In genomic region chrX:63350551-63350950, GRCh38 we compare ENCODE assay signal across 8 cellular contexts. TPM values are rescaled to one million over a fixed set of nuclear protein-coding genes. Genes with fewer than 3 reads are reported as not detected.
DNase-seq lines count a peak whose midpoint lies in the region; ATAC-seq and TF ChIP-seq lines count a peak whose summit lies in the region.

No MANE protein-coding gene starts in this region.

- CTCF ChIA-PET in activated naive CD4-positive, alpha-beta T cell treated with anti-CD3 and anti-CD28 coated beads for 36 hours (lab: Charles Lee): no interaction called here

- H3K4me3 Mint-ChIP-seq in activated naive CD4-positive, alpha-beta T cell treated with anti-CD3 and anti-CD28 coated beads for 36 hours: peak overlapping the region; percentile 79

- H3K4me1 Mint-ChIP-seq in activated naive CD4-positive, alpha-beta T cell treated with anti-CD3 and anti-CD28 coated beads for 36 hours (ENCODE audit: low read depth): peaks cover 13% of the 10 kb centered on the region

- ATAC-seq in HG02610 (IDR thresholded peaks at IDR 0.05; ENCODE audit: unreplicated experiment): peak; percentile 43

- TF ChIP-seq CTCF in fibroblast of villous mesenchyme (IDR thresholded peaks at IDR 0.05; ENCODE audit: insufficient read depth, low read depth, low read length): no peak

- intact Hi-C loops in activated naive CD4-positive, alpha-beta T cell treated with anti-CD3 and anti-CD28 coated beads for 36 hours (cut with micrococcal nuclease): loop anchor here (2.0 kb wide), 2 partner anchors 404 to 856 kb away; a partner anchor contains a TSS

- DNase-seq in activated naive CD4-positive, alpha-beta T cell treated with anti-CD3 and anti-CD28 coated beads for 36 hours: peak; percentile 20
- no peak for DNase-seq in activated naive CD4-positive, alpha-beta T cell (lab: John Stamatoyannopoulos, UW)
- DNase-seq in NCI-H128 (lab: John Stamatoyannopoulos, UW; ENCODE audit: unreplicated experiment): peak; percentile 36
- peak; percentile 2 for DNase-seq in activated T-cell treated with anti-CD3 and anti-CD28 coated beads for 48 hours (ENCODE audit: low read depth)
- DNase-seq in fibroblast of villous mesenchyme (ENCODE audit: low read depth): peak; percentile 6
- peak; percentile 21 for DNase-seq in occipital lobe (lab: John Stamatoyannopoulos, UW)
- DNase-seq in NCI-H1930 (lab: John Stamatoyannopoulos, UW): no peak

- no peaks in the 10 kb centered on the region for H3K27me3 Mint-ChIP-seq in activated naive CD4-positive, alpha-beta T cell treated with anti-CD3 and anti-CD28 coated beads for 36 hours (ENCODE audit: low read depth)

- peaks cover 1% of the 10 kb centered on the region for H3K9me3 Mint-ChIP-seq in activated naive CD4-positive, alpha-beta T cell treated with anti-CD3 and anti-CD28 coated beads for 36 hours

- peak overlapping the region; percentile 31 for H3K27ac Mint-ChIP-seq in activated naive CD4-positive, alpha-beta T cell treated with anti-CD3 and anti-CD28 coated beads for 36 hours

- peak overlapping the region; percentile 70 for H3K4me3 ChIP-seq in fibroblast of villous mesenchyme (ENCODE audit: low read depth, low read length)

- H3K36me3 Mint-ChIP-seq in activated naive CD4-positive, alpha-beta T cell treated with anti-CD3 and anti-CD28 coated beads for 36 hours (ENCODE audit: low read depth): no peaks in the 10 kb centered on the region

RNA-seq across cellular contexts. Expression of gene SPIN4, which starts 0.6 kb away (rescaled TPM):
- total RNA-seq in activated naive CD4-positive, alpha-beta T cell treated with anti-CD3 and anti-CD28 coated beads for 36 hours: 1 to 10 TPM; 3.1 to 3.7 TPM
- 3.9 and 5.6 TPM in 2 replicates for total RNA-seq in fibroblast of villous mesenchyme
- 10.6 TPM for total RNA-seq in occipital lobe

Comparison
In these comparisons a context has a peak if more than half of its experiments do, and no peak if none do; other contexts are left out.
1. DNase-seq: peak in activated naive CD4-positive, alpha-beta T cell treated with anti-CD3 and anti-CD28 coated beads for 36 hours (single experiment), NCI-H128 (single experiment), activated T-cell treated with anti-CD3 and anti-CD28 coated beads for 48 hours (single experiment), fibroblast of villous mesenchyme (single experiment) and occipital lobe (single experiment); none in activated naive CD4-positive, alpha-beta T cell (0 of 4) and NCI-H1930 (0 of 2).